In the genomic region with DNA sequence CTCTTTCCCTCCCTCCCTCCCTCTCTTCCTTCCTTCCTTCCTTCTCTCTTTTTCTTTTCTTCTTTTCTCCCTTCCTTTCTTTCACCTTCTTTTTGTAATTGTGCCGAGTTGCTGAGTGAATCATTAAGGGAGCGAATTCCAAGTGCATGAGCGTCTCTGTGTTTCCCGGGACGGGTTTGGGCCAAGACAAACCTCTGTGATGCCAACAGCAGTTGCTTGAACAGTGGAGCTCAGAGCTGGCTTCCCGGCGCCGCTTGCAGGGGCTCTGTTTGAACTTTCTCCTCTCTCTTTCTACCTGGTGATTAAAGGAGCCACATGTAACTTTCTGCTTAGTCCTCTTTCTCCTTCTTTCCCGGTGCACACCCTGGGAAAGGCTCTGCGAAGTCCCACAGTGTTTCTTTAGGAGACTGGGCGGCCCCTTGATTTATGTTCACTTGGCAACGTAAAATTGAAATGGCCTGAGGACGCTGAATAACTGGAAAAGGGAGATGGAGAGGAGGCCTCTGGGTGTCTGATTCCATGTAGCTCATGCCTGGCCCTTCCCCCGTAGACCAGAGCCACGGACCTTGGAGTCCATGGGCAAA, we compare ENCODE assay signal across 9 cellular contexts. TPM values are rescaled to one million over a fixed set of nuclear protein-coding genes. Genes with fewer than 3 reads are reported as not detected.
DNase-seq lines count a peak whose midpoint lies in the region; ATAC-seq and TF ChIP-seq lines count a peak whose summit lies in the region.
"Had no signal": no experiment of that assay in that cellular context is flagged by ENCODE, and none has a peak within 500 bp of the region (broad histone marks: within the 10 kb centered on the region; RNA-seq: fewer than 3 reads in every experiment).

No MANE protein-coding gene starts in this region.

- H3K27me3 Mint-ChIP-seq in MCF 10A (ENCODE audit: insufficient read depth, unreplicated experiment), result no peaks in the 10 kb centered on the region
- H3K27me3 Mint-ChIP-seq in naive thymus-derived CD4-positive, alpha-beta T cell, result peaks cover 0 to 41% (median 0%) of the 10 kb centered on the region in 5 donors

- H4K20me1 ChIP-seq in MM.1S (ENCODE audit: insufficient read depth, low read length), result no peaks in the 10 kb centered on the region

- no peaks in the 10 kb centered on the region for H3K9me3 Mint-ChIP-seq in MCF 10A (ENCODE audit: unreplicated experiment)
- peaks cover 0 to 4% (median 0%) of the 10 kb centered on the region in 11 donors for H3K9me3 Mint-ChIP-seq in naive thymus-derived CD4-positive, alpha-beta T cell

- H3K36me3 ChIP-seq in subcutaneous abdominal adipose tissue (ENCODE audit: control insufficient read depth in 5 of 5, insufficient read depth in 5 of 5, low read length in 5 of 5), result no peaks in the 10 kb centered on the region
- no peaks in the 10 kb centered on the region for H3K36me3 ChIP-seq in MM.1S (replicated peaks; ENCODE audit: insufficient read depth, low read length)
- H3K36me3 ChIP-seq in naive thymus-derived CD4-positive, alpha-beta T cell (ENCODE audit: control insufficient read depth in 2 of 3, insufficient read depth in 3 of 3, low read length in 3 of 3), result no peaks in the 10 kb centered on the region

- H3K9me3 ChIP-seq in subcutaneous abdominal adipose tissue (ENCODE audit: control insufficient read depth in 5 of 5, low read length in 5 of 5) (no peaks in the 10 kb centered on the region), MM.1S (replicated peaks; ENCODE audit: insufficient read depth, low read length) (no peaks in the 10 kb centered on the region)
- H3K9me3 ChIP-seq in naive thymus-derived CD4-positive, alpha-beta T cell (ENCODE audit: control insufficient read depth in 2 of 3, low read length in 3 of 3), result no peaks in the 10 kb centered on the region

- POLR2A ChIA-PET in MCF 10A (lab: Yijun Ruan, JAX), result interaction anchor here (0.6 to 2.4 kb wide), 8 partner anchors 8 to 1590 kb away, joined by 3 to 13 read pairs (median 4); a partner anchor contains a TSS
- POLR2A ChIA-PET in naive thymus-derived CD4-positive, alpha-beta T cell (lab: Charles Lee), result no interaction called here

- H3K4me1 Mint-ChIP-seq in MCF 10A (ENCODE audit: insufficient read depth, unreplicated experiment), result peaks cover 47% of the 10 kb centered on the region
- H3K4me1 Mint-ChIP-seq in naive thymus-derived CD4-positive, alpha-beta T cell, result peaks cover 5 to 11% (median 9%) of the 10 kb centered on the region in 7 donors

- peak; percentile 59 for ATAC-seq in left colon
- no peak for ATAC-seq in naive thymus-derived CD4-positive, alpha-beta T cell

- H3K27ac ChIP-seq in subcutaneous abdominal adipose tissue (ENCODE audit: low read depth, low read length) (peak overlapping the region; percentile 23), MM.1S (ENCODE audit: low read length) (no peak overlapping the region)
- H3K27ac ChIP-seq in naive thymus-derived CD4-positive, alpha-beta T cell (ENCODE audit: low read depth, low read length), result no peak overlapping the region

- TSS peak; percentile 95 for BruUV-seq in MCF 10A (replicated peaks; lab: Mats Ljungman, UMichigan)

- no peaks in the 10 kb centered on the region for H3K9me2 ChIP-seq in MM.1S (replicated peaks; ENCODE audit: insufficient read depth, low read length)

- peak overlapping the region; percentile 20 for H3K4me3 ChIP-seq in HFF-Myc (replicated peaks; ENCODE audit: low read depth, low read length)
- H3K4me3 ChIP-seq in subcutaneous abdominal adipose tissue (ENCODE audit: low read depth in 1 of 5, low read length in 5 of 5), result peak overlapping the region in 2 of 5 donors; percentile 36 to 55
- no peak overlapping the region for H3K4me3 ChIP-seq in MM.1S (ENCODE audit: low read length)
- H3K4me3 ChIP-seq in naive thymus-derived CD4-positive, alpha-beta T cell (ENCODE audit: low read length), result no peak overlapping the region

- intact Hi-C loops in MCF 10A (cut with micrococcal nuclease) (loop anchor here (2.0 to 10.0 kb wide), 2 partner anchors 33 to 251 kb away; a partner anchor contains a TSS), left colon (cut with DNase I, micrococcal nuclease) (no loop called here)
- intact Hi-C loops in naive thymus-derived CD4-positive, alpha-beta T cell (cut with micrococcal nuclease), result no loop called here

- CTCF ChIA-PET in MCF 10A (lab: Yijun Ruan, JAX), result interaction anchor here (1.0 kb wide), 1 partner anchor 21 kb away, joined by 3 read pairs; no protein-coding TSS in a partner anchor
- CTCF ChIA-PET in naive thymus-derived CD4-positive, alpha-beta T cell (lab: Charles Lee), result no interaction called here

- H3K27ac Mint-ChIP-seq in MCF 10A (ENCODE audit: low read depth, unreplicated experiment), result peak overlapping the region; percentile 81
- H3K27ac Mint-ChIP-seq in naive thymus-derived CD4-positive, alpha-beta T cell, result no peak overlapping the region

- no peaks in the 10 kb centered on the region for H3K36me3 Mint-ChIP-seq in MCF 10A (ENCODE audit: insufficient read depth, unreplicated experiment)
- H3K36me3 Mint-ChIP-seq in naive thymus-derived CD4-positive, alpha-beta T cell, result peaks cover 0 to 4% (median 0%) of the 10 kb centered on the region in 5 donors

- H3K4me3 Mint-ChIP-seq in MCF 10A (ENCODE audit: unreplicated experiment), result peak overlapping the region; percentile 63
- H3K4me3 Mint-ChIP-seq in naive thymus-derived CD4-positive, alpha-beta T cell, result no peak overlapping the region

- DNase-seq in HFF-Myc (ENCODE audit: extremely low read depth, low read depth) (no peak), MCF 10A (ENCODE audit: unreplicated experiment) (peak; percentile 92), left colon (peak; percentile 32 to 67), MM.1S (no peak), midbrain (lab: John Stamatoyannopoulos, UW) (no peak), NCI-H1092 (lab: John Stamatoyannopoulos, UW) (no peak)
- DNase-seq in naive thymus-derived CD4-positive, alpha-beta T cell, result no peak
- DNase-seq: NCI-H524 treated with DMSO at 0.1 percent for 48 hours had no signal

- peak overlapping the region in 1 of 5 donors; percentile 4 for H3K9ac ChIP-seq in subcutaneous abdominal adipose tissue (ENCODE audit: low read length in 5 of 5)
- no peak overlapping the region for H3K9ac ChIP-seq in MM.1S (ENCODE audit: low read length)

- no peaks in the 10 kb centered on the region for H3F3A ChIP-seq in MM.1S (ENCODE audit: insufficient read depth, low read length)

- no peak overlapping the region for H3K4me2 ChIP-seq in MM.1S (ENCODE audit: low read depth, low read length)

- H3K27me3 ChIP-seq in subcutaneous abdominal adipose tissue (ENCODE audit: control insufficient read depth in 5 of 5, insufficient read depth in 4 of 5, low read length in 5 of 5) (peaks cover 0 to 7% (median 3%) of the 10 kb centered on the region in 5 donors), MM.1S (replicated peaks; ENCODE audit: insufficient read depth, low read length) (no peaks in the 10 kb centered on the region)
- H3K27me3 ChIP-seq in naive thymus-derived CD4-positive, alpha-beta T cell (ENCODE audit: control insufficient read depth in 2 of 2, insufficient read depth in 2 of 2, low read length in 2 of 2), result no peaks in the 10 kb centered on the region

- no peaks in the 10 kb centered on the region for H3K79me2 ChIP-seq in MM.1S (ENCODE audit: low read length)

- H3K4me1 ChIP-seq in subcutaneous abdominal adipose tissue (ENCODE audit: control insufficient read depth in 5 of 5, insufficient read depth in 5 of 5, low read length in 5 of 5) (peaks cover 0 to 18% (median 11%) of the 10 kb centered on the region in 5 donors), MM.1S (ENCODE audit: low read length) (no peaks in the 10 kb centered on the region)
- H3K4me1 ChIP-seq in naive thymus-derived CD4-positive, alpha-beta T cell (ENCODE audit: control insufficient read depth in 2 of 2, insufficient read depth in 2 of 2, low read length in 2 of 2), result no peaks in the 10 kb centered on the region

- H2AFZ ChIP-seq in MM.1S (ENCODE audit: low read length), result no peak overlapping the region

- TF ChIP-seq CTCF in HFF-Myc (IDR thresholded peaks at IDR 0.05; ENCODE audit: low read depth, low read length, missing control alignments) (no peak), MCF 10A (IDR thresholded peaks at IDR 0.05; ENCODE audit: unreplicated experiment) (no peak), MM.1S (IDR thresholded peaks at IDR 0.05; ENCODE audit: low read length) (no peak)

RNA-seq across cellular contexts. Expression of a gene that starts 33.7 kb away (rescaled TPM):
- total RNA-seq in MCF 10A (2022), result 3.4 and 5.1 TPM in 2 replicates
- total RNA-seq in left colon, result 1 to 10 TPM; 1.9 to 2.6 TPM
- total RNA-seq in naive thymus-derived CD4-positive, alpha-beta T cell, result 1 to 10 TPM in 3 of 5 experiments, under 1 TPM in 2; 0.48 to 6.6 (median 1.5) TPM
- polyA plus RNA-seq in naive thymus-derived CD4-positive, alpha-beta T cell, result 1 to 10 TPM; 4.4 to 5.9 TPM

Comparison
In these comparisons a context has a peak if more than half of its experiments do, and no peak if none do; other contexts are left out.
1. DNase-seq: peak in MCF 10A (single experiment) and left colon (2 of 2); none in HFF-Myc (single experiment), MM.1S (single experiment), midbrain (single experiment), naive thymus-derived CD4-positive, alpha-beta T cell (0 of 9) and NCI-H1092 (single experiment).